Comparison of ENCODE assay signal across 24 cellular contexts in the genomic region with DNA sequence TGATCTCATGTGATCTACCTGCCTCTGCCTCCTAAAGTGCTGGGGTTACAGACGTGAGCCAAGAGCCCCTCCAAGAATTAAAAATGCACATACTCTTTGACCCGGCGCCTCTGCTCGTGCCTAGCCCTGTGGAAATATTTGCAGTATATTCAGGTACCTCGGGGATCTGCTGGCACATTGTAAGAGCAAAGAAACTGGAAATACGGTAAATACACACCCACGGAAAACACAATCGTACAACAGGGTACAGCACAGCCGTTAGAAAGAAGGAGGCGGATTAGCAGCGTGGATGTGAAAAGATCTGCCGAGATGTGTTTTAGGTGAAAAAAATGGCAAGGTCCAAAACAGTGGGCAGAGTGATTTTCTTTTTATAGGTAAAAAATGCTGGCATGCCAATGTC. TPM values are rescaled to one million over a fixed set of nuclear protein-coding genes. Genes with fewer than 3 reads are reported as not detected.
DNase-seq lines count a peak whose midpoint lies in the region; ATAC-seq and TF ChIP-seq lines count a peak whose summit lies in the region.
"Had no signal": no experiment of that assay in that cellular context is flagged by ENCODE, and none has a peak within 500 bp of the region (broad histone marks: within the 10 kb centered on the region; RNA-seq: fewer than 3 reads in every experiment).

No MANE protein-coding gene starts in this region.

- H3K36me3 ChIP-seq in NT2/D1 (ENCODE audit: insufficient read depth, insufficient read length, low read length): no peaks in the 10 kb centered on the region
- H3K36me3 ChIP-seq in spleen: no peaks in the 10 kb centered on the region
- H3K36me3 ChIP-seq: BE2C, BLaER1 had no signal

- no peak overlapping the region for H3K27ac ChIP-seq in spleen
- H3K27ac ChIP-seq: BLaER1 had no signal

- no peak for TF ChIP-seq POLR2A in spleen (IDR thresholded peaks at IDR 0.05)

- DNase-seq in NT2/D1 (ENCODE audit: low read depth, low spot score): no peak
- DNase-seq in inferior parietal cortex (ENCODE audit: extremely low spot score): peak; percentile 47
- peak; percentile 35 for DNase-seq in spleen
- peak; percentile 50 for DNase-seq in superior temporal gyrus (ENCODE audit: extremely low spot score)
- no peak for DNase-seq in NCI-H1048 (lab: John Stamatoyannopoulos, UW)
- no peak for DNase-seq in NCI-H748 (lab: John Stamatoyannopoulos, UW; ENCODE audit: unreplicated experiment)
- DNase-seq: 8988T; ACHN; BE2C; C1 segment of cervical spinal cord; CD4-positive, alpha-beta memory T cell; CD4-positive, CD25-positive, alpha-beta regulatory T cell; CD8-positive, alpha-beta memory T cell; COR-L47; DMS 273 treated with DMSO at 0.1 percent for 48 hours; DMS153; DMS53; DMS79; DND-41; EL; GDM1 had no signal

- no peak for TF ChIP-seq CTCF in spleen (IDR thresholded peaks at IDR 0.05 in 8 of 11, conservative IDR thresholded peaks at IDR 0.05 in 3 of 11)

- no peaks in the 10 kb centered on the region for H3K27me3 ChIP-seq in NT2/D1 (ENCODE audit: insufficient read depth, insufficient read length)
- H3K27me3 ChIP-seq in spleen (replicated peaks in 1 of 7): peaks cover 0 to 16% (median 4%) of the 10 kb centered on the region in 7 donors
- H3K27me3 ChIP-seq: BE2C, BLaER1 had no signal

- ATAC-seq in HG03565 (IDR thresholded peaks at IDR 0.05; ENCODE audit: unreplicated experiment): no peak
- ATAC-seq: GM12878 had no signal

- peak overlapping the region; percentile 37 for H3K9ac ChIP-seq in NT2/D1 (ENCODE audit: insufficient read length, low read depth)
- H3K9ac ChIP-seq: BLaER1 had no signal

- WGBS in spleen, 5 donors: 83 to 88% (median 84%) methylated on average over 12 of the region's 12 CpGs

- H3K4me3 ChIP-seq in NT2/D1 (ENCODE audit: insufficient read length, low read depth) (no peak overlapping the region), spleen (no peak overlapping the region)
- H3K4me3 ChIP-seq: BLaER1, GM12878 had no signal

- H3K9me3 ChIP-seq in NT2/D1 (ENCODE audit: insufficient read depth, low read length) (no peaks in the 10 kb centered on the region), spleen (no peaks in the 10 kb centered on the region)
- H3K9me3 ChIP-seq: BE2C, BLaER1 had no signal

- peaks cover 30% of the 10 kb centered on the region for H3K4me1 ChIP-seq in NT2/D1 (ENCODE audit: insufficient read depth, insufficient read length)
- peaks cover 3 to 8% (median 4%) of the 10 kb centered on the region in 6 donors for H3K4me1 ChIP-seq in spleen
- H3K4me1 ChIP-seq: BE2C had no signal

- intact Hi-C loops in spleen (cut with DNase I; ENCODE audit: low total_unique reads): no loop called here

RNA-seq across cellular contexts. Expression of a gene that starts 6.1 kb away (rescaled TPM):
- total RNA-seq in spleen: 10 to 100 TPM in 2 of 7 donors, 1 to 10 TPM in 5; 4.2 to 11.2 (median 6.3) TPM
- 1 to 10 TPM; 2.5 to 6.5 (median 3.3) TPM for polyA plus RNA-seq in spleen

RNA-seq across cellular contexts. Expression of a gene that starts 53.9 kb away (rescaled TPM):
- 10 to 100 TPM; 49.8 to 76.8 (median 64.2) TPM for total RNA-seq in spleen
- 10 to 100 TPM; 20.1 to 35.0 (median 23.6) TPM for polyA plus RNA-seq in spleen

Comparison
In these comparisons a context has a peak if more than half of its experiments do, and no peak if none do; other contexts are left out.
1. DNase-seq: peak in inferior parietal cortex (single experiment), spleen (single experiment) and superior temporal gyrus (single experiment); none in NT2/D1 (single experiment), NCI-H1048 (single experiment) and NCI-H748 (single experiment).